In the genomic region with DNA sequence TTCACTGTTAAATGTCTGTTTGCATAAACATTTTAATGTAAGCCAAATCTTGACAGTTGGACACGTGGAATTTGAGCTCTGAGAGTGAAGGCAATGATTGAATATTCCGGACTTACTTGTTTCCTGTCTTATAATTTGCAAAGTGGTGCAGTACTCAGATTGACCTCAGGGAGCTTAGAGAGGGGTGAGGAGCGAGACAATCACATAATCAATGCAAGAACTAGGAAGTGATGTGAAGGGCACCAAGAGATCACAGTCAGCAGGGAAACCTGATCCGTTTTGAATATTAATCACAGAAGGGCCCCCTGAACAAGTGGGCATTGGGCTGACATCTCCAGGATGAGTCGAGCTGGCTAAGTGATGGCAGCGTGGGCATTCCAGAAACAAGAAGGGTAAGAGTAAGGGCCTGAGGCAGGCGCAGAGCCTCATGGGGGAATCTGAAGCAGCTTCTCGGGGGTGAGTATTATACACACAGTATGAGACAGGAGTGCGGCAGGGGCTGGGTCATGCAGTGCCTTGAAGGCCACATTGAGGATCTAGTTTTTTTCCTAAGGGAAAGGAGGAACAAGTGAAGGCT, we compare ENCODE assay signal across 11 cellular contexts. TPM values are rescaled to one million over a fixed set of nuclear protein-coding genes. Genes with fewer than 3 reads are reported as not detected.
DNase-seq lines count a peak whose midpoint lies in the region; ATAC-seq and TF ChIP-seq lines count a peak whose summit lies in the region.
"Had no signal": no experiment of that assay in that cellular context is flagged by ENCODE, and none has a peak within 500 bp of the region (broad histone marks: within the 10 kb centered on the region; RNA-seq: fewer than 3 reads in every experiment).

No MANE protein-coding gene starts in this region.

- no peaks in the 10 kb centered on the region for H4K20me1 ChIP-seq in mammary epithelial cell (ENCODE audit: insufficient read depth, low read length)

- peaks cover 3% of the 10 kb centered on the region for H3K27me3 Mint-ChIP-seq in nephron progenitor cell (ENCODE audit: low read depth, poor library complexity)
- H3K27me3 Mint-ChIP-seq in activated T-cell treated with anti-CD3 and anti-CD28 coated beads, Interleukin-2, amount 50 U/mL, for 4 hours (ENCODE audit: low read depth), result no peaks in the 10 kb centered on the region

- no peak for ATAC-seq in activated T-cell treated with anti-CD3 and anti-CD28 coated beads, Interleukin-2, amount 50 U/mL, for 4 hours
- ATAC-seq: left cardiac atrium had no signal

- H3K9ac ChIP-seq in mammary epithelial cell (ENCODE audit: insufficient read depth, low read length), result no peak overlapping the region

- H3K27ac ChIP-seq in mammary epithelial cell (ENCODE audit: insufficient read depth, low read depth, low read length) (no peak overlapping the region), thyroid gland (no peak overlapping the region)

- no peak overlapping the region for H3K4me3 Mint-ChIP-seq in nephron progenitor cell
- H3K4me3 Mint-ChIP-seq in activated T-cell treated with anti-CD3 and anti-CD28 coated beads, Interleukin-2, amount 50 U/mL, for 4 hours, result no peak overlapping the region

- H3K27me3 ChIP-seq in mammary epithelial cell (ENCODE audit: insufficient read depth, low read length) (no peaks in the 10 kb centered on the region), thyroid gland (no peaks in the 10 kb centered on the region)

- H3K4me1 Mint-ChIP-seq in nephron progenitor cell, result peaks cover 39% of the 10 kb centered on the region
- H3K4me1 Mint-ChIP-seq in activated T-cell treated with anti-CD3 and anti-CD28 coated beads, Interleukin-2, amount 50 U/mL, for 4 hours (ENCODE audit: low read depth), result peaks cover 24% of the 10 kb centered on the region

- no peaks in the 10 kb centered on the region for H3K36me3 Mint-ChIP-seq in nephron progenitor cell (ENCODE audit: low read depth)
- H3K36me3 Mint-ChIP-seq in activated T-cell treated with anti-CD3 and anti-CD28 coated beads, Interleukin-2, amount 50 U/mL, for 4 hours (ENCODE audit: insufficient read depth), result peaks cover 18% of the 10 kb centered on the region

- intact Hi-C loops in mammary epithelial cell (cut with micrococcal nuclease) (no loop called here), thyroid gland (cut with DNase I) (no loop called here)

- H3K36me3 ChIP-seq in mammary epithelial cell (ENCODE audit: insufficient read depth, low read length) (no peaks in the 10 kb centered on the region), thyroid gland (no peaks in the 10 kb centered on the region)

- no TSS peak for BruUV-seq in mammary epithelial cell (replicated peaks; lab: Mats Ljungman, UMichigan)

- peak; percentile 38 for TF ChIP-seq CTCF in GM12873 (IDR thresholded peaks at IDR 0.05; ENCODE audit: insufficient read depth, low read depth, low read length, missing control alignments)
- TF ChIP-seq CTCF in mammary epithelial cell (conservative IDR thresholded peaks at IDR 0.05 in 1 of 2, IDR thresholded peaks at IDR 0.05 in 1 of 2; ENCODE audit: extremely low read depth in 1 of 2, insufficient read depth in 1 of 2, low read depth in 1 of 2, low read length in 2 of 2), result peak; percentile 22 to 33
- TF ChIP-seq CTCF in nephron progenitor cell (IDR thresholded peaks at IDR 0.05), result peak; percentile 36
- peak in 3 of 6 experiments; percentile 10 to 38 (median 29) for TF ChIP-seq CTCF in thyroid gland (IDR thresholded peaks at IDR 0.05)

- no peak for TF ChIP-seq POLR2A in thyroid gland (IDR thresholded peaks at IDR 0.05)

- in situ Hi-C loops in mammary epithelial cell (cut with MboI; ENCODE audit: low sequenced_read_pairs in 2 of 2), result no loop called here

- no peaks in the 10 kb centered on the region for H3K9me3 Mint-ChIP-seq in nephron progenitor cell
- H3K9me3 Mint-ChIP-seq in activated T-cell treated with anti-CD3 and anti-CD28 coated beads, Interleukin-2, amount 50 U/mL, for 4 hours, result no peaks in the 10 kb centered on the region

- peak overlapping the region; percentile 0 for H3K27ac Mint-ChIP-seq in nephron progenitor cell

- CTCF ChIA-PET in mammary epithelial cell (lab: Charles Lee; ENCODE audit: low non-redundant PET), result interaction anchor here (0.6 kb wide), 1 partner anchor 88 kb away, joined by 3 read pairs; no protein-coding TSS in a partner anchor

- H3K4me1 ChIP-seq in mammary epithelial cell (ENCODE audit: insufficient read depth, low read length) (peaks cover 43% of the 10 kb centered on the region), thyroid gland (peaks cover 27 to 49% of the 10 kb centered on the region in 2 donors)

- DNase-seq in NCI-H146 (lab: John Stamatoyannopoulos, UW) (peak; percentile 18), mammary epithelial cell (no peak), nephron progenitor cell (no peak), NCI-H128 (lab: John Stamatoyannopoulos, UW; ENCODE audit: unreplicated experiment) (no peak), thyroid gland (no peak)
- DNase-seq in activated T-cell treated with anti-CD3 and anti-CD28 coated beads, Interleukin-2, amount 50 U/mL, for 4 hours, result no peak
- DNase-seq: activated CD4-positive, alpha-beta T cell treated with anti-CD3 and anti-CD28 coated beads for 4 hours; left cardiac atrium; NCI-H2107; stimulated activated CD4-positive, alpha-beta T cell treated with anti-CD3 and anti-CD28 coated beads, Interleukin-4, amount 100 ng/mL, for 1 hour had no signal

- peaks cover 95% of the 10 kb centered on the region for H3K79me2 ChIP-seq in mammary epithelial cell (ENCODE audit: insufficient read depth, low read length)

- dilution Hi-C loops in mammary epithelial cell (cut with HindIII; ENCODE audit: low sequenced_read_pairs), result loop anchor here (10.0 kb wide), 1 partner anchor 158 kb away; a partner anchor contains a TSS

- H3K4me2 ChIP-seq in mammary epithelial cell (ENCODE audit: insufficient read depth, low read depth, low read length), result no peak overlapping the region

- WGBS in mammary epithelial cell (ENCODE audit: low coverage, missing lambda C conversion rate), result 84% methylated on average over 9 of the region's 9 CpGs
- WGBS in thyroid gland, 2 donors, result 85 to 89% methylated on average over 9 of the region's 9 CpGs

- H2AFZ ChIP-seq in mammary epithelial cell (ENCODE audit: low read depth, low read length), result no peak overlapping the region

- H3K9me3 ChIP-seq in mammary epithelial cell (replicated peaks; ENCODE audit: insufficient read depth, low read length), result no peaks in the 10 kb centered on the region
- no peaks in the 10 kb centered on the region for H3K9me3 ChIP-seq in thyroid gland

- H3K4me3 ChIP-seq in mammary epithelial cell (replicated peaks in 1 of 3; ENCODE audit: insufficient read depth in 1 of 3, low read depth in 2 of 3, low read length in 3 of 3) (no peak overlapping the region), thyroid gland (replicated peaks in 1 of 3) (no peak overlapping the region)

RNA-seq across cellular contexts. Expression of a gene that starts 26.1 kb away (rescaled TPM):
- 100 to 1,000 TPM in 1 of 2 donors, 10 to 100 TPM in 1; 72.6 to 127 TPM for total RNA-seq in mammary epithelial cell
- polyA plus RNA-seq in mammary epithelial cell, result 56.4 TPM
- polyA minus RNA-seq in mammary epithelial cell, result 109 TPM
- 100 to 1,000 TPM in 1 of 4 donors, 10 to 100 TPM in 3; 63.9 to 101 (median 71.7) TPM for total RNA-seq in thyroid gland
- 10 to 100 TPM; 18.4 to 20.4 (median 19.9) TPM for total RNA-seq in activated T-cell treated with anti-CD3 and anti-CD28 coated beads, Interleukin-2, amount 50 U/mL, for 4 hours
